In the genomic region with DNA sequence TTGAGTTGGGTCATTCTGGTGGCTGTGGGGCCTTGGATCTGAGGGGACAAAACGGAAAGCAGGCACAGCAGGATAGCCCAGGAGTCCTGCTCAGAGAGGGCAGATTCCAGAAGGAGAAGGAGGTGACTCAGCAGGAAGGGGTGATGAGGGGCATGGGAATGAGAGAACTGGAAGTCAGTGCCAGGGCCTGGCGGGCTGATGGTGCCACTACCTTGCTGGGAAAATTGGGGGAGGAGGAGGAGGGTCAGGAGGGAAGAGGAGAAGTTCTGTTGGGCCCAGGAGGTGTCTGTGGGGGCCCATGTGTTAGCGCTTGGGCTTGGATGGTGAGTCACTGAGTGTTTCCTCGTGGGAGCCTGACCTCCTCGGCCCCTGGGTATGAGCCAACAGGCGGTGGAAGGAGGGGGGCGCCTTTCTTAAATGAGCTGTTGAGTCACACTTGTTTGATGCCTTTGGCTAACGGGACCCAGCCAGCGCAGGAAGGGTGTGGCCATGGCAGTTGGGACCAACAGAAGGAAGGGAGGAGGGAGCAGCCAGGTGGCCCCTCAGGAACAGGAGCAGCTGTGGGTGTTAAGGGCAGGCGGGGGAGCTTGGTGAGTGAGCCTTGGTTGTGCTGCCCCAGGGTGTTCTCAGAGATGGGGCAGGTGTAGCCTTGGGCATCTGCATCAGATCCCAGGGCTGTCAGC, we compare ENCODE assay signal across 8 cellular contexts.
DNase-seq lines count a peak whose midpoint lies in the region; ATAC-seq and TF ChIP-seq lines count a peak whose summit lies in the region.

No MANE protein-coding gene starts in this region.

- H2AFZ ChIP-seq in PC-9 = no peak overlapping the region
- peak overlapping the region; percentile 36 for H2AFZ ChIP-seq in parathyroid adenoma

- peak overlapping the region; percentile 73 for H3K27ac ChIP-seq in PC-9
- H3K27ac ChIP-seq in parathyroid adenoma = peak overlapping the region; percentile 87

- ATAC-seq in GM18498 (IDR thresholded peaks at IDR 0.05; ENCODE audit: unreplicated experiment) = no peak
- no peak for ATAC-seq in HG02759 (IDR thresholded peaks at IDR 0.05; ENCODE audit: unreplicated experiment)
- ATAC-seq in GM19035 (IDR thresholded peaks at IDR 0.05; ENCODE audit: unreplicated experiment) = no peak

- H3K9me3 ChIP-seq in PC-9 (ENCODE audit: insufficient read depth, low read depth) (no peaks in the 10 kb centered on the region), parathyroid adenoma (ENCODE audit: control insufficient read depth, low read length) (no peaks in the 10 kb centered on the region)

- intact Hi-C loops in PC-9 (cut with micrococcal nuclease; ENCODE audit: unreplicated experiment) = loop anchor here (2.0 to 10.0 kb wide), 3 partner anchors 28 to 294 kb away; no protein-coding TSS in a partner anchor

- POLR2A ChIA-PET in PC-9 (lab: Charles Lee; ENCODE audit: unreplicated experiment) = no interaction called here

- no peaks in the 10 kb centered on the region for H3K9me2 ChIP-seq in PC-9 (ENCODE audit: insufficient read depth)

- CTCF ChIA-PET in PC-9 (lab: Charles Lee) = no interaction called here

- H3K4me2 ChIP-seq in PC-9 (peak overlapping the region; percentile 53), parathyroid adenoma (ENCODE audit: low read length) (no peak overlapping the region)

- H3K4me1 ChIP-seq in PC-9 (replicated peaks; ENCODE audit: insufficient read depth) (peaks cover 25% of the 10 kb centered on the region), parathyroid adenoma (peaks cover 39% of the 10 kb centered on the region)

- no peaks in the 10 kb centered on the region for H4K20me1 ChIP-seq in PC-9 (ENCODE audit: insufficient read depth)

- BruUV-seq in PC-9 (replicated peaks; lab: Mats Ljungman, UMichigan) = no TSS peak

- H3K4me3 ChIP-seq in PC-9 (no peak overlapping the region), fibroblast of mammary gland (ENCODE audit: control insufficient read depth, low read depth, low read length) (peak overlapping the region; percentile 2), parathyroid adenoma (ENCODE audit: low read depth, low read length) (no peak overlapping the region)

- H3K9ac ChIP-seq in parathyroid adenoma = no peak overlapping the region

- peaks cover 4% of the 10 kb centered on the region; the same call in 1 of the 2 replicates for H3F3A ChIP-seq in PC-9 (ENCODE audit: insufficient read depth, low read depth)

- H3K36me3 ChIP-seq in PC-9 (ENCODE audit: low read depth) = peaks cover 4% of the 10 kb centered on the region; the same call in 1 of the 2 replicates
- H3K36me3 ChIP-seq in parathyroid adenoma (ENCODE audit: control insufficient read depth, insufficient read depth, low read length) = no peaks in the 10 kb centered on the region

- TF ChIP-seq CTCF in PC-9 (conservative IDR thresholded peaks at IDR 0.05) (no peak), fibroblast of mammary gland (conservative IDR thresholded peaks at IDR 0.05; ENCODE audit: control insufficient read depth, insufficient read depth, low read depth, low read length) (no peak), parathyroid adenoma (IDR thresholded peaks at IDR 0.05) (no peak)

- H3K79me2 ChIP-seq in PC-9 (ENCODE audit: low read depth) (no peaks in the 10 kb centered on the region), parathyroid adenoma (peaks cover 3% of the 10 kb centered on the region)

- DNase-seq in DMS53 treated with DMSO at 0.1 percent for 48 hours (lab: John Stamatoyannopoulos, UW; ENCODE audit: unreplicated experiment) (peak; percentile 55), PC-9 (peak; percentile 56), fibroblast of mammary gland (ENCODE audit: low read depth) (peak; percentile 96), NCI-H526 (lab: John Stamatoyannopoulos, UW) (no peak)

- no peaks in the 10 kb centered on the region for H3K27me3 ChIP-seq in PC-9 (ENCODE audit: insufficient read depth, low read depth)
- no peaks in the 10 kb centered on the region for H3K27me3 ChIP-seq in parathyroid adenoma (ENCODE audit: control insufficient read depth, insufficient read depth, low read length)

Comparison
In these comparisons a context has a peak if more than half of its experiments do, and no peak if none do; other contexts are left out.
1. DNase-seq: peak in DMS53 treated with DMSO at 0.1 percent for 48 hours (single experiment), PC-9 (2 of 2) and fibroblast of mammary gland (single experiment); none in NCI-H526 (0 of 2).